10 cellular contexts compared by ENCODE assay signal in genomic region chr6:113172531-113172966, GRCh38.
A peak's percentile ranks its signal among the peaks of the same experiment; 100 is the strongest.
DNase-seq lines count a peak whose midpoint lies in the region; ATAC-seq and TF ChIP-seq lines count a peak whose summit lies in the region.
"Had no signal": no experiment of that assay in that cellular context is flagged by ENCODE, and none has a peak within 500 bp of the region (broad histone marks: within the 10 kb centered on the region; RNA-seq: fewer than 3 reads in every experiment).

No MANE protein-coding gene starts in this region.

- no peak for TF ChIP-seq CTCF in right atrium auricular region (IDR thresholded peaks at IDR 0.05)

- no peaks in the 10 kb centered on the region for H3K36me3 Mint-ChIP-seq in T-helper 17 cell (ENCODE audit: low read depth)

- peaks cover 0 to 18% of the 10 kb centered on the region in 2 donors for H3K4me1 ChIP-seq in right atrium auricular region

- no peaks in the 10 kb centered on the region for H3K4me1 Mint-ChIP-seq in T-helper 17 cell

- no peak overlapping the region for H3K27ac Mint-ChIP-seq in T-helper 17 cell

- DNase-seq in NCI-H128 (lab: John Stamatoyannopoulos, UW; ENCODE audit: unreplicated experiment): peak; percentile 17
- peak; percentile 40 to 64 for DNase-seq in SHP77 (lab: John Stamatoyannopoulos, UW)
- peak; percentile 62 for DNase-seq in right atrium auricular region (ENCODE audit: low spot score)
- DNase-seq in skeletal muscle cell (ENCODE audit: low read depth): peak; percentile 35
- no peak for DNase-seq in T-helper 17 cell
- DNase-seq: activated effector memory CD4-positive, alpha-beta T cell treated with Interleukin-2 at 50 U/mL for 16 hours had no signal

- H3K27me3 Mint-ChIP-seq in T-helper 17 cell: no peaks in the 10 kb centered on the region

- H3K4me3 ChIP-seq in right atrium auricular region (no peak overlapping the region), skeletal muscle cell (ENCODE audit: low read depth, low read length) (no peak overlapping the region)

- H3K4me3 Mint-ChIP-seq in T-helper 17 cell: no peak overlapping the region

- H3K27me3 ChIP-seq in right atrium auricular region: no peaks in the 10 kb centered on the region

- ATAC-seq in HG03521 (IDR thresholded peaks at IDR 0.05; ENCODE audit: unreplicated experiment): no peak
- ATAC-seq in HG02852 (IDR thresholded peaks at IDR 0.05; ENCODE audit: unreplicated experiment): no peak
- ATAC-seq in T-helper 17 cell: no peak
- no peak for ATAC-seq in GM18870 (IDR thresholded peaks at IDR 0.05; ENCODE audit: unreplicated experiment)

- no peaks in the 10 kb centered on the region for H3K36me3 ChIP-seq in right atrium auricular region

- H3K9me3 ChIP-seq in right atrium auricular region (no peaks in the 10 kb centered on the region), T-helper 17 cell (ENCODE audit: control insufficient read depth, low read length, poor library complexity, severe bottlenecking) (no peaks in the 10 kb centered on the region)

- H3K27ac ChIP-seq in right atrium auricular region: peak overlapping the region; percentile 53 to 86
- H3K27ac ChIP-seq: epithelial cell of prostate had no signal

Comparison
In these comparisons a context has a peak if more than half of its experiments do, and no peak if none do; other contexts are left out.
1. DNase-seq: peak in NCI-H128 (single experiment), SHP77 (2 of 2), right atrium auricular region (single experiment) and skeletal muscle cell (single experiment); none in T-helper 17 cell (0 of 3).